8 cellular contexts compared by ENCODE assay signal in genomic region chr3:48990636-48991421, GRCh38. TPM values are rescaled to one million over a fixed set of nuclear protein-coding genes. Genes with fewer than 3 reads are reported as not detected.
DNase-seq lines count a peak whose midpoint lies in the region; ATAC-seq and TF ChIP-seq lines count a peak whose summit lies in the region.

No MANE protein-coding gene starts in this region.

- no peaks in the 10 kb centered on the region for H4K20me1 ChIP-seq in neural cell (ENCODE audit: insufficient read depth)

- TF ChIP-seq CTCF in WERI-Rb-1 (IDR thresholded peaks at IDR 0.05; ENCODE audit: low read depth, low read length) (no peak), neural cell (IDR thresholded peaks at IDR 0.05; ENCODE audit: poor library complexity, severe bottlenecking) (no peak)

- TF ChIP-seq RAD21 in neural cell (conservative IDR thresholded peaks at IDR 0.05): no peak

- peak; percentile 22 for ATAC-seq in HG02885 (IDR thresholded peaks at IDR 0.05; ENCODE audit: poor library complexity, unreplicated experiment)
- peak; percentile 3 for ATAC-seq in esophagus mucosa

- no peaks in the 10 kb centered on the region for H3K27me3 ChIP-seq in WERI-Rb-1 (ENCODE audit: insufficient read depth, low read depth, severe bottlenecking)
- no peaks in the 10 kb centered on the region for H3K27me3 ChIP-seq in neural cell (ENCODE audit: insufficient read depth, low read depth, low read length)

- TF ChIP-seq EP300 in neural cell (conservative IDR thresholded peaks at IDR 0.05; ENCODE audit: poor library complexity, severe bottlenecking): no peak

- H3K27ac ChIP-seq in WERI-Rb-1: peak overlapping the region; percentile 90
- peak overlapping the region; percentile 92 for H3K27ac ChIP-seq in neural cell (ENCODE audit: low read length)

- peaks cover 6% of the 10 kb centered on the region for H3F3A ChIP-seq in neural cell (ENCODE audit: insufficient read depth, low read length, poor library complexity, severe bottlenecking)

- peaks cover 16% of the 10 kb centered on the region for H3K79me2 ChIP-seq in neural cell (replicated peaks; ENCODE audit: insufficient read depth, low read length)

- no peaks in the 10 kb centered on the region for H3K9me2 ChIP-seq in neural cell (ENCODE audit: insufficient read depth, low read length)

- H2AFZ ChIP-seq in neural cell (ENCODE audit: low read depth, low read length): no peak overlapping the region

- H3K4me2 ChIP-seq in neural cell (ENCODE audit: low read length): peak overlapping the region; percentile 75

- peak; percentile 37 for DNase-seq in activated CD4-positive, alpha-beta T cell treated with anti-CD3 and anti-CD28 coated beads for 48 hours
- DNase-seq in activated CD4-positive, alpha-beta T cell treated with anti-CD3 and anti-CD28 coated beads, Interleukin-2, amount 50 U/mL, for 4 hours: no peak
- DNase-seq in WERI-Rb-1 (peak; percentile 62), HPDE6-E6E7 (ENCODE audit: extremely low spot score) (no peak), GDM1 (lab: John Stamatoyannopoulos, UW) (no peak)

- peak overlapping the region; percentile 79 for H3K9ac ChIP-seq in neural cell (ENCODE audit: low read length)

- H3K36me3 ChIP-seq in WERI-Rb-1: peaks cover 34% of the 10 kb centered on the region
- H3K36me3 ChIP-seq in neural cell (ENCODE audit: insufficient read depth, low read length): no peaks in the 10 kb centered on the region

- peak overlapping the region; percentile 69 for H3K4me3 ChIP-seq in WERI-Rb-1 (ENCODE audit: low read depth, low read length)
- H3K4me3 ChIP-seq in neural cell (ENCODE audit: low read length): peak overlapping the region; percentile 83

- H3K9me3 ChIP-seq in WERI-Rb-1 (ENCODE audit: severe bottlenecking): no peaks in the 10 kb centered on the region
- H3K9me3 ChIP-seq in neural cell (ENCODE audit: low read length): no peaks in the 10 kb centered on the region

TF ChIP-seq in neural cell, 6 proteins besides CTCF, POLR2A, EP300 and RAD21:
- TF ChIP-seq SMC3 (conservative IDR thresholded peaks at IDR 0.05; ENCODE audit: poor library complexity): no peak
- TF ChIP-seq TAF1 (IDR thresholded peaks at IDR 0.05; ENCODE audit: low read depth): peak; percentile 66
- peak; percentile 23 for TF ChIP-seq REST (IDR thresholded peaks at IDR 0.05; ENCODE audit: borderline replicate concordance)

RNA-seq across cellular contexts. Expression of gene P4HTM, which starts 0.8 kb away (rescaled TPM):
- total RNA-seq in esophagus mucosa: 8.4 TPM
- 97.3 and 111 TPM in 2 replicates for polyA plus RNA-seq in neural cell
- polyA minus RNA-seq in neural cell: 49.3 and 58.4 TPM in 2 replicates

RNA-seq across cellular contexts. Expression of gene WDR6, which starts 16.4 kb away (rescaled TPM):
- 36.3 TPM for total RNA-seq in esophagus mucosa
- 315 and 326 TPM in 2 replicates for polyA plus RNA-seq in neural cell
- polyA minus RNA-seq in neural cell: 162 TPM in 2 replicates

RNA-seq across cellular contexts. Expression of gene DALRD3, which starts 27.6 kb away (rescaled TPM):
- total RNA-seq in esophagus mucosa: 33.1 TPM
- 121 and 145 TPM in 2 replicates for polyA plus RNA-seq in neural cell
- 31.6 and 32.4 TPM in 2 replicates for polyA minus RNA-seq in neural cell

RNA-seq across cellular contexts. Expression of gene NDUFAF3, which starts 31.1 kb away (rescaled TPM):
- 44.0 TPM for total RNA-seq in esophagus mucosa
- polyA plus RNA-seq in neural cell: 36.2 and 49.0 TPM in 2 replicates
- polyA minus RNA-seq in neural cell: 31.0 and 41.6 TPM in 2 replicates

RNA-seq across cellular contexts. Expression of gene IMPDH2, which starts 38.4 kb away (rescaled TPM):
- total RNA-seq in esophagus mucosa: 270 TPM
- 137 and 148 TPM in 2 replicates for polyA plus RNA-seq in neural cell
- 79.9 and 80.3 TPM in 2 replicates for polyA minus RNA-seq in neural cell

Comparison
In these comparisons a context has a peak if more than half of its experiments do, and no peak if none do; other contexts are left out.
1. DNase-seq: peak in activated CD4-positive, alpha-beta T cell treated with anti-CD3 and anti-CD28 coated beads for 48 hours (single experiment) and WERI-Rb-1 (single experiment); none in activated CD4-positive, alpha-beta T cell treated with anti-CD3 and anti-CD28 coated beads, Interleukin-2, amount 50 U/mL, for 4 hours (0 of 2), HPDE6-E6E7 (single experiment) and GDM1 (single experiment).